1 cellular context compared by ENCODE assay signal in the genomic region with DNA sequence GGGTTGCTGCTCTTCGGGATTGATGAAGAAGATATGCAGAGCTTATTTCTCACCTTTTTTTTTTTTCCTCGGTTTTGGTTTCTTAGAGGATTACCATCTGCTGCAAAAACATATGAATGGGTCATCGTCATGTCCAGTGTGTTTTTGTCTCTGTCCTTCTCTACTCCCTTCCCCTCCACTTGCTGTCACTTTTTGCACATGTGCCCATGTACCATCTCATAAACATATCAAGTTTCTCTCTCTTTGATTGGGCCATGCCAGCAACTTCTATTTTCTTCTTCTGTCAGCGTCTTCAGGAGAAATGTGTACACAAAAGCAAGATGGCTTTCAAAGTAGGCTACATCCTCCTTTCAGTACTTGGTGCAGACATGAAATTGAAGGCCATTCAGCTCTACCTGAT.
TF ChIP-seq lines count a peak whose summit lies in the region.

No MANE protein-coding gene starts in this region.

TF ChIP-seq in IMR-90, 13 proteins besides CTCF, POLR2A, EP300 and RAD21:
- TF ChIP-seq CEBPB (IDR thresholded peaks at IDR 0.05; ENCODE audit: low read depth, low read length) = no peak
- TF ChIP-seq MAFK (IDR thresholded peaks at IDR 0.05; ENCODE audit: low read depth, low read length) = no peak
- no peak for TF ChIP-seq SMC3 (IDR thresholded peaks at IDR 0.05; ENCODE audit: low read depth, low read length)
- no peak for TF ChIP-seq RFX5 (IDR thresholded peaks at IDR 0.05; ENCODE audit: low read depth, low read length)
- TF ChIP-seq, protein P1, sequence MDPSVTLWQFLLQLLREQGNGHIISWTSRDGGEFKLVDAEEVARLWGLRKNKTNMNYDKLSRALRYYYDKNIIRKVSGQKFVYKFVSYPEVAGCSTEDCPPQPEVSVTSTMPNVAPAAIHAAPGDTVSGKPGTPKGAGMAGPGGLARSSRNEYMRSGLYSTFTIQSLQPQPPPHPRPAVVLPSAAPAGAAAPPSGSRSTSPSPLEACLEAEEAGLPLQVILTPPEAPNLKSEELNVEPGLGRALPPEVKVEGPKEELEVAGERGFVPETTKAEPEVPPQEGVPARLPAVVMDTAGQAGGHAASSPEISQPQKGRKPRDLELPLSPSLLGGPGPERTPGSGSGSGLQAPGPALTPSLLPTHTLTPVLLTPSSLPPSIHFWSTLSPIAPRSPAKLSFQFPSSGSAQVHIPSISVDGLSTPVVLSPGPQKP (IDR thresholded peaks at IDR 0.05; ENCODE audit: borderline replicate concordance, low read depth, low read length) = no peak
- no peak for TF ChIP-seq MAZ (IDR thresholded peaks at IDR 0.05; ENCODE audit: borderline replicate concordance, low read depth, low read length)
- no peak for TF ChIP-seq MXI1 (IDR thresholded peaks at IDR 0.05; ENCODE audit: borderline replicate concordance, low read depth, low read length)
- no peak for TF ChIP-seq RCOR1 (IDR thresholded peaks at IDR 0.05; ENCODE audit: insufficient replicate concordance, low read length)
- TF ChIP-seq NFE2L2 (IDR thresholded peaks at IDR 0.05; ENCODE audit: low read depth, low read length) = no peak
- TF ChIP-seq, protein P2, sequence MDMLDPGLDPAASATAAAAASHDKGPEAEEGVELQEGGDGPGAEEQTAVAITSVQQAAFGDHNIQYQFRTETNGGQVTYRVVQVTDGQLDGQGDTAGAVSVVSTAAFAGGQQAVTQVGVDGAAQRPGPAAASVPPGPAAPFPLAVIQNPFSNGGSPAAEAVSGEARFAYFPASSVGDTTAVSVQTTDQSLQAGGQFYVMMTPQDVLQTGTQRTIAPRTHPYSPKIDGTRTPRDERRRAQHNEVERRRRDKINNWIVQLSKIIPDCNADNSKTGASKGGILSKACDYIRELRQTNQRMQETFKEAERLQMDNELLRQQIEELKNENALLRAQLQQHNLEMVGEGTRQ (IDR thresholded peaks at IDR 0.05; ENCODE audit: low read depth, low read length) = no peak
- no peak for TF ChIP-seq BHLHE40 (IDR thresholded peaks at IDR 0.05; ENCODE audit: low read depth, low read length)
- TF ChIP-seq CHD1 (IDR thresholded peaks at IDR 0.05; ENCODE audit: low read depth, low read length) = no peak
- TF ChIP-seq FOS (IDR thresholded peaks at IDR 0.05; ENCODE audit: low read depth, low read length) = no peak
